1 cellular context compared by ENCODE assay signal in the genomic region with DNA sequence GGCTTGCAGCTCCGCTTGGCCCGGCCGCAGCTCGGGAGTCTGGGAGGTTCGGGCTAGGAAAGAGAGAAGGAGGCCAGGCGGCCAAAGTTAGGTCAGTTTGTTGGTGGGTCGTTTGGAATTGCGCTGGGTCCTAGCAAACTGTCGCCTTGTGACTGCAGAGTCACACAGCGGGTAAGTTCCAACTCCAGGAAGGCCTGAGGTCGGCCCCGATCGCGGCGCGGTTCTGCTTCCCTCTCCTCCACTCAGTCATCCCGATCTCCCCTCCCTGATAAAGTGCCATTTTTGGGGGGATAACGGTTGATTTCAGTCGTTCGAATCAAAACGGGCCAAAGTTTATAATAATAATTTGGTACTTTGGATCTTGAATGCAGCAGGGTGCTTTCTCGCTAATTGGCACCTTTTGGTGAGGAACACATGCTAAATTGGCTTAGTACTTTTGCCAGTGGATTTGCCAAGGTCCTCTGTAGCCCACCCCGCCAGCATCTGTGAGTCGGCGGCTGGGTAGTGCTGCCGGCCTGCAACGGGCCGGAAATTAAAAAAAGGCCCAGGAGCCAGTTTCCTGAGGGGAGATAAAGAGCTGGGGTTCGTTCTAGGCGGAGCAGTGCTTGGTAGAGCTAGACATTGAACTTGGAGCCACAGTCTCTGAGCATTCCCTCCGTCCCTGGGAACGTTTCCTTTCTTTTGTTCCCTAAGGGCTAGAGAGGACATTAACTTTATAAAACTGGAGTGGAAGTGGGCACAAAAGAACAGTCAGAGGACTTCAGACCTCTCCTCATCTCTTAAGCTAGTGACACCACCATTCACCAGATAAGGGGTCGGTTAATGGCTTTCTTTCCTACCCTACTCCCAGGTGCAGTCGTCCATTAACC.
TF ChIP-seq lines count a peak whose summit lies in the region.

No MANE protein-coding gene starts in this region.

TF ChIP-seq in K562, 482 proteins besides CTCF, POLR2A, EP300 and RAD21 (continued from another document):
- TF ChIP-seq, protein P1, sequence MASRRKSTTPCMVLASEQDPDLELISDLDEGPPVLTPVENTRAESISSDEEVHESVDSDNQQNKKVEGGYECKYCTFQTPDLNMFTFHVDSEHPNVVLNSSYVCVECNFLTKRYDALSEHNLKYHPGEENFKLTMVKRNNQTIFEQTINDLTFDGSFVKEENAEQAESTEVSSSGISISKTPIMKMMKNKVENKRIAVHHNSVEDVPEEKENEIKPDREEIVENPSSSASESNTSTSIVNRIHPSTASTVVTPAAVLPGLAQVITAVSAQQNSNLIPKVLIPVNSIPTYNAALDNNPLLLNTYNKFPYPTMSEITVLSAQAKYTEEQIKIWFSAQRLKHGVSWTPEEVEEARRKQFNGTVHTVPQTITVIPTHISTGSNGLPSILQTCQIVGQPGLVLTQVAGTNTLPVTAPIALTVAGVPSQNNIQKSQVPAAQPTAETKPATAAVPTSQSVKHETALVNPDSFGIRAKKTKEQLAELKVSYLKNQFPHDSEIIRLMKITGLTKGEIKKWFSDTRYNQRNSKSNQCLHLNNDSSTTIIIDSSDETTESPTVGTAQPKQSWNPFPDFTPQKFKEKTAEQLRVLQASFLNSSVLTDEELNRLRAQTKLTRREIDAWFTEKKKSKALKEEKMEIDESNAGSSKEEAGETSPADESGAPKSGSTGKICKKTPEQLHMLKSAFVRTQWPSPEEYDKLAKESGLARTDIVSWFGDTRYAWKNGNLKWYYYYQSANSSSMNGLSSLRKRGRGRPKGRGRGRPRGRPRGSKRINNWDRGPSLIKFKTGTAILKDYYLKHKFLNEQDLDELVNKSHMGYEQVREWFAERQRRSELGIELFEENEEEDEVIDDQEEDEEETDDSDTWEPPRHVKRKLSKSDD (conservative IDR thresholded peaks at IDR 0.05; ENCODE audit: low read length) = no peak
- TF ChIP-seq CREM (IDR thresholded peaks at IDR 0.05; ENCODE audit: low read depth) (no peak), PPARD (CRISPR knock-in tag; IDR thresholded peaks at IDR 0.05) (no peak), NR4A1 (CRISPR knock-in tag; IDR thresholded peaks at IDR 0.05) (peak; percentile 78; the same call in 1 of the 2 replicates), NR4A1 (tag; IDR thresholded peaks at IDR 0.05) (no peak), SIRT6 (IDR thresholded peaks at IDR 0.05; ENCODE audit: low read depth, low read length) (peak; percentile 43), NR3C1 (CRISPR knock-in tag; IDR thresholded peaks at IDR 0.05) (no peak), FOXM1 (IDR thresholded peaks at IDR 0.05; ENCODE audit: low read depth) (no peak), FOXM1 (CRISPR knock-in tag; IDR thresholded peaks at IDR 0.05; ENCODE audit: low read depth) (no peak), TRIM28 (IDR thresholded peaks at IDR 0.05) (no peak), CBX3 (IDR thresholded peaks at IDR 0.05; ENCODE audit: borderline replicate concordance in 1 of 2, low read length in 2 of 2) (no peak), ZNF75A (CRISPR knock-in tag; IDR thresholded peaks at IDR 0.05) (0 out of 2 replicates have a peak, but pooled peaks have one; percentile 60)
- TF ChIP-seq, protein P2, sequence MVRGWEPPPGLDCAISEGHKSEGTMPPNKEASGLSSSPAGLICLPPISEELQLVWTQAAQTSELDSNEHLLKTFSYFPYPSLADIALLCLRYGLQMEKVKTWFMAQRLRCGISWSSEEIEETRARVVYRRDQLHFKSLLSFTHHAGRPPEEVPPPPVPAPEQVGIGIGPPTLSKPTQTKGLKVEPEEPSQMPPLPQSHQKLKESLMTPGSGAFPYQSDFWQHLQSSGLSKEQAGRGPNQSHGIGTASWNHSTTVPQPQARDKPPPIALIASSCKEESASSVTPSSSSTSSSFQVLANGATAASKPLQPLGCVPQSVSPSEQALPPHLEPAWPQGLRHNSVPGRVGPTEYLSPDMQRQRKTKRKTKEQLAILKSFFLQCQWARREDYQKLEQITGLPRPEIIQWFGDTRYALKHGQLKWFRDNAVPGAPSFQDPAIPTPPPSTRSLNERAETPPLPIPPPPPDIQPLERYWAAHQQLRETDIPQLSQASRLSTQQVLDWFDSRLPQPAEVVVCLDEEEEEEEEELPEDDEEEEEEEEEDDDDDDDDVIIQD (CRISPR knock-in tag; IDR thresholded peaks at IDR 0.05) = no peak
- TF ChIP-seq, protein P3, sequence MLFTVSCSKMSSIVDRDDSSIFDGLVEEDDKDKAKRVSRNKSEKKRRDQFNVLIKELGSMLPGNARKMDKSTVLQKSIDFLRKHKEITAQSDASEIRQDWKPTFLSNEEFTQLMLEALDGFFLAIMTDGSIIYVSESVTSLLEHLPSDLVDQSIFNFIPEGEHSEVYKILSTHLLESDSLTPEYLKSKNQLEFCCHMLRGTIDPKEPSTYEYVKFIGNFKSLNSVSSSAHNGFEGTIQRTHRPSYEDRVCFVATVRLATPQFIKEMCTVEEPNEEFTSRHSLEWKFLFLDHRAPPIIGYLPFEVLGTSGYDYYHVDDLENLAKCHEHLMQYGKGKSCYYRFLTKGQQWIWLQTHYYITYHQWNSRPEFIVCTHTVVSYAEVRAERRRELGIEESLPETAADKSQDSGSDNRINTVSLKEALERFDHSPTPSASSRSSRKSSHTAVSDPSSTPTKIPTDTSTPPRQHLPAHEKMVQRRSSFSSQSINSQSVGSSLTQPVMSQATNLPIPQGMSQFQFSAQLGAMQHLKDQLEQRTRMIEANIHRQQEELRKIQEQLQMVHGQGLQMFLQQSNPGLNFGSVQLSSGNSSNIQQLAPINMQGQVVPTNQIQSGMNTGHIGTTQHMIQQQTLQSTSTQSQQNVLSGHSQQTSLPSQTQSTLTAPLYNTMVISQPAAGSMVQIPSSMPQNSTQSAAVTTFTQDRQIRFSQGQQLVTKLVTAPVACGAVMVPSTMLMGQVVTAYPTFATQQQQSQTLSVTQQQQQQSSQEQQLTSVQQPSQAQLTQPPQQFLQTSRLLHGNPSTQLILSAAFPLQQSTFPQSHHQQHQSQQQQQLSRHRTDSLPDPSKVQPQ (CRISPR knock-in tag; IDR thresholded peaks at IDR 0.05; ENCODE audit: borderline replicate concordance) = 0 out of 2 replicates have a peak, but pooled peaks have one; percentile 24
- TF ChIP-seq, protein P4, sequence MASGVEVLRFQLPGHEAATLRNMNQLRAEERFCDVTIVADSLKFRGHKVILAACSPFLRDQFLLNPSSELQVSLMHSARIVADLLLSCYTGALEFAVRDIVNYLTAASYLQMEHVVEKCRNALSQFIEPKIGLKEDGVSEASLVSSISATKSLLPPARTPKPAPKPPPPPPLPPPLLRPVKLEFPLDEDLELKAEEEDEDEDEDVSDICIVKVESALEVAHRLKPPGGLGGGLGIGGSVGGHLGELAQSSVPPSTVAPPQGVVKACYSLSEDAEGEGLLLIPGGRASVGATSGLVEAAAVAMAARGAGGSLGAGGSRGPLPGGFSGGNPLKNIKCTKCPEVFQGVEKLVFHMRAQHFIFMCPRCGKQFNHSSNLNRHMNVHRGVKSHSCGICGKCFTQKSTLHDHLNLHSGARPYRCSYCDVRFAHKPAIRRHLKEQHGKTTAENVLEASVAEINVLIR (CRISPR knock-in tag; IDR thresholded peaks at IDR 0.05) = peak; percentile 62
